Comparison of ENCODE assay signal across 14 cellular contexts in genomic region chr17:82374626-82375331, GRCh38. TPM values are rescaled to one million over a fixed set of nuclear protein-coding genes. Genes with fewer than 3 reads are reported as not detected.
DNase-seq lines count a peak whose midpoint lies in the region; ATAC-seq and TF ChIP-seq lines count a peak whose summit lies in the region.
"Had no signal": no experiment of that assay in that cellular context is flagged by ENCODE, and none has a peak within 500 bp of the region (broad histone marks: within the 10 kb centered on the region; RNA-seq: fewer than 3 reads in every experiment).

No MANE protein-coding gene starts in this region.

- H3K27ac Mint-ChIP-seq in WTC11 = no peak overlapping the region

- peaks cover 52% of the 10 kb centered on the region for H3K27me3 Mint-ChIP-seq in WTC11 (ENCODE audit: low read depth)

- POLR2A ChIA-PET in WTC11 (lab: Charles Lee) = interaction anchor here (0.5 kb wide), 1 partner anchor 26 kb away, joined by 3 read pairs; no protein-coding TSS in a partner anchor

- no peak overlapping the region for H3K27ac ChIP-seq in heart right ventricle
- H3K27ac ChIP-seq in spleen = no peak overlapping the region
- H3K27ac ChIP-seq: Peyer's patch had no signal

- CTCF ChIA-PET in WTC11 (lab: Charles Lee) = interaction anchor here (1.0 kb wide), 1 partner anchor 17 kb away, joined by 3 read pairs; no protein-coding TSS in a partner anchor

- no peaks in the 10 kb centered on the region for H3K9me3 ChIP-seq in heart right ventricle
- no peaks in the 10 kb centered on the region for H3K9me3 ChIP-seq in spleen
- H3K9me3 ChIP-seq: Peyer's patch had no signal

- TF ChIP-seq CTCF in heart right ventricle (IDR thresholded peaks at IDR 0.05) = no peak
- no peak for TF ChIP-seq CTCF in WTC11 (IDR thresholded peaks at IDR 0.05)
- no peak for TF ChIP-seq CTCF in spleen (IDR thresholded peaks at IDR 0.05 in 8 of 11, conservative IDR thresholded peaks at IDR 0.05 in 3 of 11)

- no peaks in the 10 kb centered on the region for H3K36me3 ChIP-seq in heart right ventricle
- H3K36me3 ChIP-seq in spleen = no peaks in the 10 kb centered on the region
- H3K36me3 ChIP-seq: Peyer's patch had no signal

- intact Hi-C loops in Right ventricle myocardium superior (cut with DNase I) = no loop called here
- intact Hi-C loops in heart right ventricle (cut with DNase I) = no loop called here
- intact Hi-C loops in spleen (cut with DNase I; ENCODE audit: low total_unique reads) = no loop called here

- no peaks in the 10 kb centered on the region for H3K9me3 Mint-ChIP-seq in WTC11

- no peak overlapping the region for H3K4me3 ChIP-seq in heart right ventricle
- no peak overlapping the region for H3K4me3 ChIP-seq in spleen
- H3K4me3 ChIP-seq: Peyer's patch had no signal

- H3K36me3 Mint-ChIP-seq in WTC11 = no peaks in the 10 kb centered on the region

- no peak for TF ChIP-seq POLR2A in spleen (IDR thresholded peaks at IDR 0.05)

- WGBS in heart right ventricle, 2 donors = 35 to 36% methylated on average over 71 to 79 of the region's 79 CpGs
- WGBS in spleen, 5 donors = 30 to 49% (median 36%) methylated on average over 37 to 79 of the region's 79 CpGs

- ATAC-seq in Right ventricle myocardium superior (ENCODE audit: poor library complexity) (no peak), heart right ventricle (no peak), WTC11 (peak; percentile 26), HG03135 (IDR thresholded peaks at IDR 0.05; ENCODE audit: unreplicated experiment) (no peak)

- peaks cover 13 to 93% (median 90%) of the 10 kb centered on the region in 7 donors for H3K27me3 ChIP-seq in heart right ventricle
- H3K27me3 ChIP-seq in spleen (replicated peaks in 1 of 7) = peaks cover 4 to 93% (median 72%) of the 10 kb centered on the region in 7 donors

- DNase-seq in Right ventricle myocardium superior (peak; percentile 26), heart right ventricle (no peak), WTC11 (ENCODE audit: low spot score) (no peak), spleen (peak; percentile 32)
- DNase-seq: AML-193, EL, Karpas-422, MM.1S, NCI-H2029, NCI-H2171 treated with DMSO at 0.1 percent for 48 hours, Peyer's patch, SIG-M5 had no signal

- H3K4me3 Mint-ChIP-seq in WTC11 = no peak overlapping the region

- H3K4me1 ChIP-seq in heart right ventricle (peaks cover 0 to 29% (median 23%) of the 10 kb centered on the region in 9 donors), spleen (peaks cover 8 to 41% (median 33%) of the 10 kb centered on the region in 6 donors)

- no peaks in the 10 kb centered on the region for H3K4me1 Mint-ChIP-seq in WTC11

TF ChIP-seq in WTC11, 78 proteins besides CTCF, POLR2A, EP300 and RAD21:
- no peak for TF ChIP-seq MYBL2 (CRISPR knock-in tag; IDR thresholded peaks at IDR 0.05)
- 0 out of 2 replicates have a peak, but pooled peaks have one; percentile 0 for TF ChIP-seq TCF7 (CRISPR knock-in tag; IDR thresholded peaks at IDR 0.05; ENCODE audit: low read depth)

RNA-seq across cellular contexts. Expression of gene UTS2R, which starts 3.2 kb away (rescaled TPM):
- total RNA-seq in Right ventricle myocardium superior (0.81 TPM), heart right ventricle (1 to 10 TPM in 7 of 10 donors, under 1 TPM in 3; 0.42 to 5.9 (median 1.4) TPM), WTC11 (2021) (0.46 to 0.76 TPM (median 0.53 TPM) in 3 replicates), spleen (1 to 10 TPM in 1 of 7 donors, under 1 TPM in 4, not detected in 2; 0.26 to 3.1 (median 0.60) TPM)
- polyA plus RNA-seq in heart right ventricle (under 1 TPM in 1 of 2 donors, not detected in 1; 0.04 TPM), spleen (not detected)
- total RNA-seq: NCI-H460, Peyer's patch had no signal

RNA-seq across cellular contexts. Expression of gene TEX19, which starts 15.7 kb away (rescaled TPM):
- total RNA-seq in Right ventricle myocardium superior (not detected), heart right ventricle (not detected), WTC11 (2021) (0.89 to 1.4 TPM (median 1.4 TPM) in 3 replicates), spleen (not detected)
- polyA plus RNA-seq in heart right ventricle (not detected), spleen (not detected)
- total RNA-seq: Peyer's patch had no signal

RNA-seq across cellular contexts. Expression of gene SECTM1, which starts 41.2 kb away (rescaled TPM):
- total RNA-seq in Right ventricle myocardium superior (4.3 TPM), heart right ventricle (10 to 100 TPM in 1 of 10 donors, 1 to 10 TPM in 9; 1.7 to 29.9 (median 3.9) TPM), WTC11 (2021) (0.14 to 0.57 TPM (median 0.22 TPM) in 3 replicates), spleen (100 to 1,000 TPM in 1 of 7 donors, 10 to 100 TPM in 6; 55.6 to 141 (median 66.6) TPM)
- polyA plus RNA-seq in heart right ventricle (1 to 10 TPM; 2.7 to 3.2 TPM), spleen (10 to 100 TPM in 1 of 3 donors, 1 to 10 TPM in 2; 6.0 to 15.2 (median 7.0) TPM)

RNA-seq across cellular contexts. Expression of gene HEXD, which starts 43.4 kb away (rescaled TPM):
- 14.8 TPM for total RNA-seq in Right ventricle myocardium superior
- 10 to 100 TPM in 8 of 10 donors, 1 to 10 TPM in 2; 9.4 to 22.2 (median 12.8) TPM for total RNA-seq in heart right ventricle
- 10 to 100 TPM; 14.1 to 53.3 TPM for polyA plus RNA-seq in heart right ventricle
- total RNA-seq in WTC11 (2021) = 36.0 to 40.0 TPM (median 37.1 TPM) in 3 replicates
- 10 to 100 TPM; 62.3 to 88.0 (median 73.5) TPM for total RNA-seq in spleen
- polyA plus RNA-seq in spleen = 100 to 1,000 TPM in 2 of 3 donors, 10 to 100 TPM in 1; 86.3 to 272 (median 257) TPM

RNA-seq across cellular contexts. Expression of gene OGFOD3, which starts 43.6 kb away (rescaled TPM):
- total RNA-seq in Right ventricle myocardium superior (29.9 TPM), heart right ventricle (10 to 100 TPM; 23.3 to 39.4 (median 31.1) TPM), WTC11 (2021) (20.4 to 24.0 TPM (median 22.5 TPM) in 3 replicates), spleen (10 to 100 TPM; 21.3 to 28.1 (median 23.1) TPM)
- polyA plus RNA-seq in heart right ventricle (10 to 100 TPM; 26.8 to 31.9 TPM), spleen (10 to 100 TPM; 10.3 to 17.9 (median 12.9) TPM)

Comparison
In these comparisons a context has a peak if more than half of its experiments do, and no peak if none do; other contexts are left out.
1. DNase-seq: peak in Right ventricle myocardium superior (single experiment) and spleen (single experiment); none in heart right ventricle (0 of 2) and WTC11 (single experiment).